In the genomic region with DNA sequence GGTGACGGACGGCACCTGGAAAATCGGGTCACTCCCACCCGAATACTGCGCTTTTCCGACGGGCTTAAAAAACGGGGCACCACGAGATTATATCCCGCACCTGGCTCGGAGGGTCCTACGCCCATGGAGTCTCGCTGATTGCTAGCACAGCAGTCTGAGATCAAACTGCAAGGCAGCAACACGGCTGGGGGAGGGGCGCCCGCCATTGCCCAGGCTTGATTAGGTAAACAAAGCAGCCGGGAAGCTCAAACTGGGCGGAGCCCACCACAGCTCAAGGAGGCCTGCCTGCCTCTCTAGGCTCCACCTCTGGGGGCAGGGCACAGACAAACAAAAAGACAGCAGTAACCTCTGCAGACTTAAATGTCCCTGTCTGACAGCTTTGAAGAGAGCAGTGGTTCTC, we compare ENCODE assay signal across 14 cellular contexts. TPM values are rescaled to one million over a fixed set of nuclear protein-coding genes. Genes with fewer than 3 reads are reported as not detected.
DNase-seq lines count a peak whose midpoint lies in the region; ATAC-seq, FAIRE-seq and TF ChIP-seq lines count a peak whose summit lies in the region.
"Not testable (repeated sequence)": the region's sequence is repeated elsewhere in the genome, so short reads cannot be mapped to it uniquely, and the experiment has no call there.
"Had no signal": no experiment of that assay in that cellular context is flagged by ENCODE, and none has a peak within 500 bp of the region (broad histone marks: within the 10 kb centered on the region; RNA-seq: fewer than 3 reads in every experiment).

No MANE protein-coding gene starts in this region.

- 3% methylated on average over 6 of the region's 18 CpGs for WGBS in K562 (ENCODE audit: insufficient coverage, low coverage, missing lambda C conversion rate)
- WGBS in HepG2 (ENCODE audit: low lambda C conversion rate): 77% methylated on average over 13 of the region's 18 CpGs

- not testable (repeated sequence) for TF ChIP-seq POLR2A in K562 (conservative IDR thresholded peaks at IDR 0.05); HepG2 (IDR thresholded peaks at IDR 0.05; ENCODE audit: insufficient read depth in 1 of 2, low read depth in 2 of 2, low read length in 2 of 2)

- FAIRE-seq in K562 (lab: Jason Lieb, UNC); HepG2 (lab: Jason Lieb, UNC): not testable (repeated sequence)

- CTCF ChIA-PET in K562 (lab: Yijun Ruan, JAX; ENCODE audit: low intra/inter-chr PET ratio); HepG2 (lab: Yijun Ruan, JAX; ENCODE audit: low intra/inter-chr PET ratio, low total read pairs): not testable (repeated sequence)

- POLR2A ChIA-PET in K562 (lab: Yijun Ruan, JAX); HepG2 (lab: Yijun Ruan, JAX): not testable (repeated sequence)

- not testable (repeated sequence) for H4K20me1 ChIP-seq in K562 (replicated peaks; ENCODE audit: control insufficient read depth, insufficient read depth, low read length); HepG2 (ENCODE audit: insufficient read depth, low read length)

- ATAC-seq in K562, HepG2: not testable (repeated sequence)

- not testable (repeated sequence) for H3K36me3 ChIP-seq in K562 (ENCODE audit: control insufficient read depth, insufficient read depth, low read length); HepG2 (replicated peaks in 1 of 2; ENCODE audit: control insufficient read depth in 1 of 2, insufficient read depth in 2 of 2, low read length in 2 of 2)

- H3K9ac ChIP-seq in K562 (ENCODE audit: insufficient read depth in 1 of 2, low read depth in 2 of 2, low read length in 2 of 2); HepG2 (ENCODE audit: insufficient read depth, low read depth, low read length): not testable (repeated sequence)

- H3K27me3 Mint-ChIP-seq in nephron progenitor cell (ENCODE audit: low read depth, poor library complexity); progenitor cell of endocrine pancreas: not testable (repeated sequence)

- not testable (repeated sequence) for H3K27ac Mint-ChIP-seq in nephron progenitor cell, progenitor cell of endocrine pancreas

- peaks cover 25% of the 10 kb centered on the region for H3K36me3 Mint-ChIP-seq in nephron progenitor cell (ENCODE audit: low read depth)
- H3K36me3 Mint-ChIP-seq in progenitor cell of endocrine pancreas (ENCODE audit: insufficient read depth): not testable (repeated sequence)

- BruUV-seq in K562 (replicated peaks; lab: Mats Ljungman, UMichigan); HepG2 (replicated peaks; lab: Mats Ljungman, UMichigan): not testable (repeated sequence)

- not testable (repeated sequence) for H3K4me1 Mint-ChIP-seq in nephron progenitor cell; progenitor cell of endocrine pancreas (ENCODE audit: low read depth)

- H3K27ac ChIP-seq in K562 (ENCODE audit: extremely low read depth, low read depth, low read length); HepG2 (ENCODE audit: extremely low read length, insufficient read depth, low read length): not testable (repeated sequence)

- not testable (repeated sequence) for H3K4me3 ChIP-seq in K562; HepG2 (replicated peaks in 1 of 3; ENCODE audit: insufficient read depth in 1 of 3, low read depth in 2 of 3, low read length in 3 of 3)

- H3K27me3 ChIP-seq in K562 (ENCODE audit: control insufficient read depth in 2 of 2, insufficient read depth in 2 of 2, low read length in 2 of 2); HepG2 (ENCODE audit: control insufficient read depth in 1 of 2, insufficient read depth in 2 of 2, low read length in 2 of 2): not testable (repeated sequence)

- H3K9me3 ChIP-seq in K562 (replicated peaks; ENCODE audit: control insufficient read depth, insufficient read depth, low read depth, low read length); HepG2 (ENCODE audit: low read length): not testable (repeated sequence)

- TF ChIP-seq RAD21 in K562 (CRISPR knock-in tag; conservative IDR thresholded peaks at IDR 0.05 in 1 of 2, IDR thresholded peaks at IDR 0.05 in 1 of 2); HepG2 (CRISPR knock-in tag; IDR thresholded peaks at IDR 0.05): not testable (repeated sequence)

- H2AFZ ChIP-seq in K562 (ENCODE audit: low read depth, low read length): 0 out of 2 replicates have a peak overlapping the region, but pooled peaks have one; percentile 55
- not testable (repeated sequence) for H2AFZ ChIP-seq in HepG2 (ENCODE audit: low read length)

- not testable (repeated sequence) for H3K79me2 ChIP-seq in K562 (ENCODE audit: control insufficient read depth, insufficient read depth, low read length); HepG2 (ENCODE audit: insufficient read depth, low read length)

- intact Hi-C loops in K562 (cut with micrococcal nuclease); HepG2 (cut with micrococcal nuclease; ENCODE audit: unreplicated experiment): not testable (repeated sequence)

- in situ Hi-C loops in K562 (cut with MboI): loop anchor here (25.0 kb wide), 1 partner anchor 595 kb away; no protein-coding TSS in a partner anchor
- in situ Hi-C loops in HepG2 (cut with HindIII; ENCODE audit: extremely low pct_ligation_motif_present, low pct_unique_long_range_greater_than_20kb): not testable (repeated sequence)

- not testable (repeated sequence) for H3K4me1 ChIP-seq in K562 (replicated peaks in 1 of 2; ENCODE audit: control insufficient read depth in 2 of 2, insufficient read depth in 2 of 2, low read length in 2 of 2); HepG2 (ENCODE audit: insufficient read depth, low read length)

- H3K4me2 ChIP-seq in K562 (ENCODE audit: insufficient read depth, low read length); HepG2 (ENCODE audit: low read depth, low read length): not testable (repeated sequence)

- H3K9me3 Mint-ChIP-seq in nephron progenitor cell: peaks cover 14% of the 10 kb centered on the region
- H3K9me3 Mint-ChIP-seq in progenitor cell of endocrine pancreas (ENCODE audit: low read depth): not testable (repeated sequence)

- peak; percentile 56 for DNase-seq in DMS53 (lab: John Stamatoyannopoulos, UW)
- peak; percentile 5 for DNase-seq in NCI-H748 (lab: John Stamatoyannopoulos, UW; ENCODE audit: unreplicated experiment)
- not testable (repeated sequence) for DNase-seq in K562 (ENCODE audit: extremely low read depth in 1 of 4, low spot score in 3 of 4); HepG2 (ENCODE audit: low spot score); nephron progenitor cell; progenitor cell of endocrine pancreas (ENCODE audit: low spot score, unreplicated experiment)

- not testable (repeated sequence) for TF ChIP-seq EP300 in K562 (IDR thresholded peaks at IDR 0.05; ENCODE audit: low read length); HepG2 (IDR thresholded peaks at IDR 0.05; ENCODE audit: low read depth in 2 of 2, low read length in 2 of 2); HepG2 (CRISPR knock-in tag; IDR thresholded peaks at IDR 0.05; ENCODE audit: borderline replicate concordance)

- peak overlapping the region; percentile 47 for H3K4me3 Mint-ChIP-seq in nephron progenitor cell
- H3K4me3 Mint-ChIP-seq in progenitor cell of endocrine pancreas (ENCODE audit: low read depth): peak overlapping the region; percentile 58

- TF ChIP-seq CTCF in K562 (IDR thresholded peaks at IDR 0.05 in 2 of 3, conservative IDR thresholded peaks at IDR 0.05 in 1 of 3; ENCODE audit: insufficient read depth in 2 of 3, low read depth in 1 of 3, low read length in 3 of 3); HepG2 (CRISPR knock-in tag; IDR thresholded peaks at IDR 0.05); nephron progenitor cell (IDR thresholded peaks at IDR 0.05); progenitor cell of endocrine pancreas (IDR thresholded peaks at IDR 0.05; ENCODE audit: unreplicated experiment): not testable (repeated sequence)

- H3K9me1 ChIP-seq in K562 (ENCODE audit: control insufficient read depth, insufficient read depth, low read length): not testable (repeated sequence)

RNA-seq across cellular contexts. Expression of a gene that starts 36.3 kb away (rescaled TPM):
- not detected in 2 replicates for total RNA-seq in K562 (2011; cell fraction: chromatin; rRNA removed; ENCODE audit: low replicate concordance)
- not detected in 2 replicates for total RNA-seq in K562 (2011; cell fraction: nucleolus; rRNA removed)
- not detected in 2 replicates for total RNA-seq in K562 (2011; cell fraction: nucleoplasm; rRNA removed)
- total RNA-seq in K562 (2014; rRNA removed) (not detected in 2 replicates), K562 (2014; rRNA removed; fragmentation: Illumina TruSeq; extraction: Trizol) (not detected in 2 replicates), K562 (2015; rRNA removed; fragmentation: Illumina TruSeq; extraction: Trizol) (not detected in 2 replicates), K562 (2021) (not detected in 2 replicates), HepG2 (2016; rRNA removed; fragmentation: Illumina TruSeq; extraction: Trizol) (not detected in 2 replicates), progenitor cell of endocrine pancreas (not detected in 2 replicates)
- polyA plus RNA-seq in K562 (2011; rRNA removed) (not detected in 2 replicates), K562 (2014; fragmentation: Illumina TruSeq; extraction: Trizol) (not detected in 2 replicates), K562 (2014; fragmentation: Nextera tagmentation; extraction: Ambion mirVana) (not detected), K562 (2014; rRNA removed) (not detected in 2 replicates), HepG2 (2011; rRNA removed) (not detected in 2 replicates)
- polyA plus RNA-seq in K562 (2011; cell fraction: cytosol; rRNA removed): not detected in 2 replicates
- not detected in 2 replicates for polyA plus RNA-seq in K562 (2011; cell fraction: nucleus; rRNA removed)
- polyA plus RNA-seq in K562 (2012): not detected in 2 replicates
- polyA minus RNA-seq in K562 (2011; rRNA and poly(A)+ RNA removed): not detected in 2 replicates
- not detected in 2 replicates for polyA minus RNA-seq in K562 (2011; cell fraction: cytosol; rRNA and poly(A)+ RNA removed)
- polyA minus RNA-seq in K562 (2011; cell fraction: nucleus; rRNA and poly(A)+ RNA removed): not detected in 2 replicates
- not detected in 2 replicates for total RNA-seq in HepG2 (2016; cell fraction: cytosol; rRNA removed; fragmentation: Illumina TruSeq; extraction: Trizol; ENCODE audit: low read depth)
- total RNA-seq in HepG2 (2016; cell fraction: insoluble cytoplasmic fraction; rRNA removed; fragmentation: Illumina TruSeq; extraction: Trizol): not detected in 2 replicates
- not detected in 2 replicates for total RNA-seq in HepG2 (2016; cell fraction: membrane; rRNA removed; fragmentation: Illumina TruSeq; extraction: Trizol)
- total RNA-seq in HepG2 (2016; cell fraction: nucleus; rRNA removed; fragmentation: Illumina TruSeq; extraction: Trizol): not detected in 2 replicates
- polyA plus RNA-seq in HepG2 (2011; cell fraction: cytosol; rRNA removed): not detected in 2 replicates
- not detected in 2 replicates for polyA plus RNA-seq in HepG2 (2011; cell fraction: nucleus; rRNA removed)
- not detected in 2 replicates for polyA plus RNA-seq in HepG2 (2012)
- polyA plus RNA-seq in HepG2 (2016; cell fraction: cytosol; fragmentation: Illumina TruSeq; extraction: Trizol; ENCODE audit: low read depth): not detected in 2 replicates
- polyA plus RNA-seq in HepG2 (2016; cell fraction: insoluble cytoplasmic fraction; fragmentation: Illumina TruSeq; extraction: Trizol; ENCODE audit: low read depth): not detected in 2 replicates
- polyA plus RNA-seq in HepG2 (2016; cell fraction: membrane; fragmentation: Illumina TruSeq; extraction: Trizol; ENCODE audit: low read depth): not detected in 2 replicates
- not detected in 2 replicates for polyA plus RNA-seq in HepG2 (2016; cell fraction: nucleus; fragmentation: Illumina TruSeq; extraction: Trizol; ENCODE audit: insufficient read depth, low read depth)
- not detected in 2 replicates for polyA minus RNA-seq in HepG2 (2011; rRNA and poly(A)+ RNA removed; ENCODE audit: low replicate concordance)
- not detected in 2 replicates for polyA minus RNA-seq in HepG2 (2011; cell fraction: cytosol; rRNA and poly(A)+ RNA removed)
- polyA minus RNA-seq in HepG2 (2011; cell fraction: nucleus; rRNA and poly(A)+ RNA removed): not detected in 2 replicates
- total RNA-seq: Caco-2, Calu3, Daoy, G401 had no signal
- polyA plus RNA-seq: A549, BJ had no signal

RNA-seq across cellular contexts. Expression of a gene that starts 39.0 kb away (rescaled TPM):
- not detected in 2 replicates for total RNA-seq in K562 (2011; cell fraction: chromatin; rRNA removed; ENCODE audit: low replicate concordance)
- not detected in 2 replicates for total RNA-seq in K562 (2011; cell fraction: nucleolus; rRNA removed)
- not detected in 2 replicates for total RNA-seq in K562 (2011; cell fraction: nucleoplasm; rRNA removed)
- not detected in 2 replicates for total RNA-seq in K562 (2014; rRNA removed)
- not detected in 2 replicates for total RNA-seq in K562 (2014; rRNA removed; fragmentation: Illumina TruSeq; extraction: Trizol)
- total RNA-seq in K562 (2015; rRNA removed; fragmentation: Illumina TruSeq; extraction: Trizol): not detected in 2 replicates
- 0.11 TPM in 1 of 2 replicates, not detected in the other for total RNA-seq in K562 (2021)
- not detected in 2 replicates for polyA plus RNA-seq in K562 (2011; rRNA removed)
- polyA plus RNA-seq in K562 (2011; cell fraction: cytosol; rRNA removed): not detected in 2 replicates
- polyA plus RNA-seq in K562 (2011; cell fraction: nucleus; rRNA removed): not detected in 2 replicates
- polyA plus RNA-seq in K562 (2012): not detected in 2 replicates
- not detected in 2 replicates for polyA plus RNA-seq in K562 (2014; fragmentation: Illumina TruSeq; extraction: Trizol)
- not detected for polyA plus RNA-seq in K562 (2014; fragmentation: Nextera tagmentation; extraction: Ambion mirVana)
- not detected in 2 replicates for polyA plus RNA-seq in K562 (2014; rRNA removed)
- not detected in 2 replicates for polyA minus RNA-seq in K562 (2011; rRNA and poly(A)+ RNA removed)
- polyA minus RNA-seq in K562 (2011; cell fraction: cytosol; rRNA and poly(A)+ RNA removed): not detected in 2 replicates
- polyA minus RNA-seq in K562 (2011; cell fraction: nucleus; rRNA and poly(A)+ RNA removed): not detected in 2 replicates
- not detected in 2 replicates for total RNA-seq in HepG2 (2016; rRNA removed; fragmentation: Illumina TruSeq; extraction: Trizol)
- total RNA-seq in HepG2 (2016; cell fraction: cytosol; rRNA removed; fragmentation: Illumina TruSeq; extraction: Trizol; ENCODE audit: low read depth): not detected in 2 replicates
- not detected in 2 replicates for total RNA-seq in HepG2 (2016; cell fraction: insoluble cytoplasmic fraction; rRNA removed; fragmentation: Illumina TruSeq; extraction: Trizol)
- total RNA-seq in HepG2 (2016; cell fraction: membrane; rRNA removed; fragmentation: Illumina TruSeq; extraction: Trizol): not detected in 2 replicates
- not detected in 2 replicates for total RNA-seq in HepG2 (2016; cell fraction: nucleus; rRNA removed; fragmentation: Illumina TruSeq; extraction: Trizol)
- not detected in 2 replicates for polyA plus RNA-seq in HepG2 (2011; rRNA removed)
- polyA plus RNA-seq in HepG2 (2011; cell fraction: cytosol; rRNA removed): not detected in 2 replicates
- polyA plus RNA-seq in HepG2 (2011; cell fraction: nucleus; rRNA removed): not detected in 2 replicates
- not detected in 2 replicates for polyA plus RNA-seq in HepG2 (2012)
- not detected in 2 replicates for polyA plus RNA-seq in HepG2 (2016; cell fraction: cytosol; fragmentation: Illumina TruSeq; extraction: Trizol; ENCODE audit: low read depth)
- not detected in 2 replicates for polyA plus RNA-seq in HepG2 (2016; cell fraction: insoluble cytoplasmic fraction; fragmentation: Illumina TruSeq; extraction: Trizol; ENCODE audit: low read depth)
- not detected in 2 replicates for polyA plus RNA-seq in HepG2 (2016; cell fraction: membrane; fragmentation: Illumina TruSeq; extraction: Trizol; ENCODE audit: low read depth)
- polyA plus RNA-seq in HepG2 (2016; cell fraction: nucleus; fragmentation: Illumina TruSeq; extraction: Trizol; ENCODE audit: insufficient read depth, low read depth): not detected in 2 replicates
- polyA minus RNA-seq in HepG2 (2011; rRNA and poly(A)+ RNA removed; ENCODE audit: low replicate concordance): not detected in 2 replicates
- polyA minus RNA-seq in HepG2 (2011; cell fraction: cytosol; rRNA and poly(A)+ RNA removed): not detected in 2 replicates
- polyA minus RNA-seq in HepG2 (2011; cell fraction: nucleus; rRNA and poly(A)+ RNA removed): not detected in 2 replicates
- not detected in 2 replicates for total RNA-seq in progenitor cell of endocrine pancreas
- total RNA-seq: A172, Caco-2, Calu3, Daoy, G401, GM12878 had no signal
- polyA plus RNA-seq: A549, BJ had no signal
